In genomic region chr3:156643729-156644389, GRCh38 we compare ENCODE assay signal across 8 cellular contexts. TPM values are rescaled to one million over a fixed set of nuclear protein-coding genes. Genes with fewer than 3 reads are reported as not detected.
DNase-seq lines count a peak whose midpoint lies in the region; ATAC-seq and TF ChIP-seq lines count a peak whose summit lies in the region.

No MANE protein-coding gene starts in this region.

- peak; percentile 89 for ATAC-seq in GM18907 (IDR thresholded peaks at IDR 0.05; ENCODE audit: unreplicated experiment)
- ATAC-seq in HG03064 (IDR thresholded peaks at IDR 0.05; ENCODE audit: low read depth, unreplicated experiment): peak; percentile 89
- ATAC-seq in T-cell (replicated peaks in 1 of 4): peak; percentile 75 to 98 (median 91)

- no peaks in the 10 kb centered on the region for H3K36me3 Mint-ChIP-seq in T-cell

- H3K27ac ChIP-seq in AG04450 (ENCODE audit: low read depth, low read length) (peak overlapping the region; percentile 33), temporal lobe (ENCODE audit: low read depth, low read length) (peak overlapping the region; percentile 6)

- POLR2A ChIA-PET in AG04450 (lab: Yijun Ruan, JAX) (no interaction called here), T-cell (lab: Charles Lee) (interaction anchor here in 1 of 2 donors (0.7 kb wide), 1 partner anchor 32 kb away, joined by 3 read pairs; no protein-coding TSS in a partner anchor)

- H3K9me3 ChIP-seq in AG04450 (ENCODE audit: control insufficient read depth, insufficient read depth, low read length): no peaks in the 10 kb centered on the region

- peak; percentile 21 for DNase-seq in AG04450 (ENCODE audit: low read depth, low spot score)
- DNase-seq in T-cell: peak in 29 of 34 experiments; percentile 11 to 61 (median 32)
- peak; percentile 61 for DNase-seq in fibroblast of pulmonary artery (ENCODE audit: low read depth)
- no peak for DNase-seq in cerebellum (ENCODE audit: low spot score)
- DNase-seq in NCI-H146 (lab: John Stamatoyannopoulos, UW): no peak

- H3K27me3 Mint-ChIP-seq in T-cell: peaks cover 0 to 4% of the 10 kb centered on the region in 2 donors

- CTCF ChIA-PET in AG04450 (lab: Charles Lee): interaction anchor here (0.7 to 0.8 kb wide), 2 partner anchors 449 to 493 kb away, joined by 3 read pairs; no protein-coding TSS in a partner anchor
- CTCF ChIA-PET in T-cell (lab: Charles Lee): interaction anchor here in 1 of 2 donors (1.3 kb wide), 1 partner anchor 30 kb away, joined by 4 read pairs; no protein-coding TSS in a partner anchor

- TF ChIP-seq CTCF in AG04450 (IDR thresholded peaks at IDR 0.05; ENCODE audit: low read depth, low read length) (no peak), fibroblast of pulmonary artery (IDR thresholded peaks at IDR 0.05; ENCODE audit: low read length, missing control alignments) (no peak)

- H3K4me3 Mint-ChIP-seq in T-cell: peak overlapping the region; percentile 34 to 48 (median 46)

- H3K4me1 Mint-ChIP-seq in T-cell: peaks cover 10 to 20% (median 18%) of the 10 kb centered on the region in 3 donors

- peaks cover 0 to 4% (median 0%) of the 10 kb centered on the region in 3 donors for H3K9me3 Mint-ChIP-seq in T-cell

- no peaks in the 10 kb centered on the region for H3K27me3 ChIP-seq in AG04450 (ENCODE audit: control insufficient read depth, insufficient read depth, low read length)

- H3K4me3 ChIP-seq in AG04450 (ENCODE audit: low read depth, low read length) (peak overlapping the region; percentile 20), fibroblast of pulmonary artery (replicated peaks; ENCODE audit: low read depth, low read length) (no peak overlapping the region)

- peak overlapping the region; percentile 17 to 71 for H3K27ac Mint-ChIP-seq in T-cell

RNA-seq across cellular contexts. Expression of gene TIPARP, which starts 30.5 kb away (rescaled TPM):
- polyA plus RNA-seq in AG04450 (2011; rRNA removed): 17.8 and 25.1 TPM in 2 replicates
- polyA minus RNA-seq in AG04450 (2011; rRNA and poly(A)+ RNA removed): 31.4 and 46.1 TPM in 2 replicates
- total RNA-seq in T-cell (100 to 1,000 TPM in 4 of 5 donors, 10 to 100 TPM in 1; 78.8 to 124 (median 110) TPM), temporal lobe (32.9 TPM), cerebellum (17.7 TPM)

Comparison
In these comparisons a context has a peak if more than half of its experiments do, and no peak if none do; other contexts are left out.
1. DNase-seq: peak in AG04450 (single experiment), T-cell (29 of 34) and fibroblast of pulmonary artery (single experiment); none in cerebellum (single experiment) and NCI-H146 (single experiment).
2. Peak in every context shown above with its lines, with median percentiles within 50 percentile points of each other: ATAC-seq.